ENCODE assay signal across 20 cellular contexts in genomic region chr4:20624783-20625364, GRCh38.
DNase-seq lines count a peak whose midpoint lies in the region; TF ChIP-seq lines count a peak whose summit lies in the region.
"Had no signal": no experiment of that assay in that cellular context is flagged by ENCODE, and none has a peak within 500 bp of the region (broad histone marks: within the 10 kb centered on the region; RNA-seq: fewer than 3 reads in every experiment).

No MANE protein-coding gene starts in this region.

- H3K4me3 ChIP-seq in epithelial cell of esophagus (ENCODE audit: low read length) (no peak overlapping the region), neutrophil (ENCODE audit: low read depth in 1 of 2, low read length in 1 of 2) (peak overlapping the region in 1 of 2 experiments; percentile 2)
- H3K4me3 ChIP-seq: HAP-1, right lobe of liver had no signal

- TF ChIP-seq CTCF in RWPE1 (conservative IDR thresholded peaks at IDR 0.05; ENCODE audit: low read depth) (no peak), epithelial cell of esophagus (IDR thresholded peaks at IDR 0.05; ENCODE audit: insufficient read depth, low read depth, low read length, missing control alignments) (no peak), neutrophil (IDR thresholded peaks at IDR 0.05) (no peak)

- H3K27ac ChIP-seq in RWPE1 (no peak overlapping the region), neutrophil (peak overlapping the region; percentile 29)
- H3K27ac ChIP-seq: right lobe of liver had no signal

- H3K4me1 ChIP-seq in neutrophil (ENCODE audit: control insufficient read depth in 1 of 2, insufficient read depth in 1 of 2, low read depth in 1 of 2, low read length in 1 of 2): peaks cover 28 to 30% of the 10 kb centered on the region in 2 experiments
- H3K4me1 ChIP-seq: HAP-1 had no signal

- CTCF ChIA-PET in RWPE1 (lab: Yijun Ruan, JAX): no interaction called here

- POLR2A ChIA-PET in RWPE1 (lab: Yijun Ruan, JAX; ENCODE audit: low non-redundant PET): no interaction called here

- H3K9me3 ChIP-seq in neutrophil: no peaks in the 10 kb centered on the region
- H3K9me3 ChIP-seq: HAP-1, right lobe of liver had no signal

- no peaks in the 10 kb centered on the region for H3K27me3 ChIP-seq in neutrophil
- H3K27me3 ChIP-seq: right lobe of liver had no signal

- no peaks in the 10 kb centered on the region for H3K36me3 ChIP-seq in neutrophil
- H3K36me3 ChIP-seq: HAP-1, right lobe of liver had no signal

- DNase-seq in EH (ENCODE audit: low read depth): peak; percentile 32
- DNase-seq in RWPE1 (ENCODE audit: low spot score): peak; percentile 64
- peak; percentile 83 for DNase-seq in epithelial cell of esophagus (ENCODE audit: low read depth)
- no peak for DNase-seq in stimulated activated CD4-positive, alpha-beta T cell treated with anti-CD3 and anti-CD28 coated beads, Interleukin-15, amount 100 ng/mL, for 24 hours
- DNase-seq in activated T-cell treated with anti-CD3 and anti-CD28 coated beads, Interleukin-2, amount 50 U/mL, for 1 hour: no peak
- DNase-seq in NCI-H69 (lab: John Stamatoyannopoulos, UW): no peak
- DNase-seq: activated CD4-positive, alpha-beta T cell treated with anti-CD3 and anti-CD28 coated beads for 36 hours; activated naive CD4-positive, alpha-beta T cell treated with anti-CD3 and anti-CD28 coated beads, Interleukin-2, amount 10 ng/mL, durations not matched to agents 7 days and 5 days; activated T-cell treated with anti-CD3 and anti-CD28 coated beads, Interleukin-2, amount 50 U/mL, for 72 hours; CD4-positive, CD25-positive, alpha-beta regulatory T cell; DMS 273 treated with DMSO at 0.1 percent for 48 hours; effector memory CD8-positive, alpha-beta T cell; glutamatergic neuron; midbrain; MM.1S; NCI-H1417 treated with DMSO at 0.1 percent for 48 hours; posterior cingulate gyrus had no signal

Comparison
In these comparisons a context has a peak if more than half of its experiments do, and no peak if none do; other contexts are left out.
1. DNase-seq: peak in EH (single experiment), RWPE1 (single experiment) and epithelial cell of esophagus (single experiment); none in stimulated activated CD4-positive, alpha-beta T cell treated with anti-CD3 and anti-CD28 coated beads, Interleukin-15, amount 100 ng/mL, for 24 hours (single experiment), activated T-cell treated with anti-CD3 and anti-CD28 coated beads, Interleukin-2, amount 50 U/mL, for 1 hour (single experiment) and NCI-H69 (single experiment).